In genomic region chr1:50720457-50721053, GRCh38 we compare ENCODE assay signal across 16 cellular contexts.
"Had no signal": no experiment of that assay in that cellular context is flagged by ENCODE, and none has a peak within 500 bp of the region (broad histone marks: within the 10 kb centered on the region; RNA-seq: fewer than 3 reads in every experiment).

No MANE protein-coding gene starts in this region.

- H3K27ac ChIP-seq: esophagus muscularis mucosa, neural progenitor cell, parathyroid adenoma had no signal

- H3K27ac Mint-ChIP-seq: activated CD4-positive, alpha-beta T cell treated with anti-CD3 and anti-CD28 coated beads, Interleukin-2, amount 10 ng/mL, durations not matched to agents 7 days and 5 days; activated naive CD4-positive, alpha-beta T cell treated with anti-CD3 and anti-CD28 coated beads, Interleukin-2, amount 50 U/mL, for 24 hours; dendritic cell treated with granulocyte-macrophage colony-stimulating factor and Interleukin-4, amounts not matched to agents 40 ng/mL and 50 ng/mL, for 4 days; neural progenitor cell; stimulated activated naive CD8-positive, alpha-beta T cell treated with anti-CD3 and anti-CD28 coated beads, Interleukin-15, Interleukin-2, amounts not matched to agents 100 ng/mL and 50 ng/mL, for 24 hours; T-helper 2 cell treated with Interferon-gamma antibody and Interleukin-4, amounts not matched to agents 5 μg/mL and 100 μg/mL, for 36 hours had no signal

- H3K79me2 ChIP-seq: parathyroid adenoma had no signal

- H3K4me1 Mint-ChIP-seq: neural progenitor cell had no signal

- H3K4me2 ChIP-seq: neural progenitor cell had no signal

- H3K27me3 ChIP-seq: esophagus muscularis mucosa, neural progenitor cell had no signal

- H3K27me3 Mint-ChIP-seq: activated CD4-positive, alpha-beta T cell treated with anti-CD3 and anti-CD28 coated beads, Interleukin-2, amount 10 ng/mL, durations not matched to agents 7 days and 5 days; activated naive CD4-positive, alpha-beta T cell treated with anti-CD3 and anti-CD28 coated beads, Interleukin-2, amount 50 U/mL, for 24 hours; central memory CD8-positive, alpha-beta T cell; dendritic cell treated with granulocyte-macrophage colony-stimulating factor and Interleukin-4, amounts not matched to agents 40 ng/mL and 50 ng/mL, for 4 days; stimulated activated naive CD8-positive, alpha-beta T cell treated with anti-CD3 and anti-CD28 coated beads, Interleukin-15, Interleukin-2, amounts not matched to agents 100 ng/mL and 50 ng/mL, for 24 hours had no signal

- ATAC-seq: left lobe of liver had no signal

- H3K4me3 ChIP-seq: esophagus muscularis mucosa, neural progenitor cell had no signal

- H3K36me3 ChIP-seq: neural progenitor cell had no signal

- DNase-seq: activated CD4-positive, alpha-beta T cell treated with anti-CD3 and anti-CD28 coated beads, Interleukin-2, amount 10 ng/mL, durations not matched to agents 7 days and 5 days; activated T-cell treated with anti-CD3 and anti-CD28 coated beads for 4 hours; foreskin fibroblast; stimulated activated CD4-positive, alpha-beta T cell treated with anti-CD3 and anti-CD28 coated beads, Interleukin-15, amount 100 ng/mL, for 24 hours; stimulated activated CD4-positive, alpha-beta T cell treated with anti-CD3 and anti-CD28 coated beads, Interleukin-4, amount 100 ng/mL, for 24 hours; SW 1271 had no signal

- H3K9me3 ChIP-seq: esophagus muscularis mucosa had no signal

- FAIRE-seq: islet of Langerhans had no signal

- H3K9ac ChIP-seq: neural progenitor cell, parathyroid adenoma had no signal

- H3K4me1 ChIP-seq: esophagus muscularis mucosa, neural progenitor cell, parathyroid adenoma had no signal

- H3K4me3 Mint-ChIP-seq: activated CD4-positive, alpha-beta T cell treated with anti-CD3 and anti-CD28 coated beads, Interleukin-2, amount 10 ng/mL, durations not matched to agents 7 days and 5 days; activated naive CD4-positive, alpha-beta T cell treated with anti-CD3 and anti-CD28 coated beads, Interleukin-2, amount 50 U/mL, for 24 hours; central memory CD8-positive, alpha-beta T cell; dendritic cell treated with granulocyte-macrophage colony-stimulating factor and Interleukin-4, amounts not matched to agents 40 ng/mL and 50 ng/mL, for 4 days; neural progenitor cell; stimulated activated naive CD8-positive, alpha-beta T cell treated with anti-CD3 and anti-CD28 coated beads, Interleukin-15, Interleukin-2, amounts not matched to agents 100 ng/mL and 50 ng/mL, for 24 hours; T-helper 2 cell treated with Interferon-gamma antibody and Interleukin-4, amounts not matched to agents 5 μg/mL and 100 μg/mL, for 36 hours had no signal

- H3K9me3 Mint-ChIP-seq: activated naive CD4-positive, alpha-beta T cell treated with anti-CD3 and anti-CD28 coated beads, Interleukin-2, amount 50 U/mL, for 24 hours; central memory CD8-positive, alpha-beta T cell; neural progenitor cell; T-helper 2 cell treated with Interferon-gamma antibody and Interleukin-4, amounts not matched to agents 5 μg/mL and 100 μg/mL, for 36 hours had no signal

- H2AFZ ChIP-seq: neural progenitor cell, parathyroid adenoma had no signal
